In the genomic region with DNA sequence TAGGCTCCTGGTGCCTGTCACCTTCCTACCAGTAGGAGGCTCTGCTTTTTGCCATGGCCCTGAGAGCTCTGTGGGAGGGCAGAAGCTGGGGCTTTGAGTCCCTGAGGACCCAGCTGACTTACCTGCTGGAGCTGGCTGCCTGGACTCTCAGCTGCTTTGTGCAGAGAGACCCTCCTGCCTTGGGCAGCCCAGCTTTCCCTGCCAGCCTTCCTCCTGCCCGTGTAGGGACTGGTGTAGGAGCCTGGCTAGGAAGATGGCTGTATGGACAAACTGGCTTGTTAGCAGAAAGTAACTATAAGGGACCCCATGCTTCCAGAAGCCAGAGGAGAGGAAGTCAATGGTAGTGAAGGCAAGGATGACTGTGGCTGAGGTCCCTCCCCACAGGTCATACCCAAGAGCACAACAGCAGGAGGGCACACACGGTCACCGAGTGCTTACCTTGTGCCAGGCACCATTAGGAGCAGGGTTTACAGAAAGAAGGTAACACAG, we compare ENCODE assay signal across 8 cellular contexts. TPM values are rescaled to one million over a fixed set of nuclear protein-coding genes. Genes with fewer than 3 reads are reported as not detected.
A peak's percentile ranks its signal among the peaks of the same experiment; 100 is the strongest.
DNase-seq lines count a peak whose midpoint lies in the region; ATAC-seq and TF ChIP-seq lines count a peak whose summit lies in the region.

No MANE protein-coding gene starts in this region.

- CTCF ChIA-PET in SK-N-SH (lab: Yijun Ruan, JAX) = interaction anchor here (1.0 to 4.3 kb wide), 9 partner anchors 8 to 159 kb away, joined by 4 to 33 read pairs (median 10); a partner anchor contains a TSS

- peak; percentile 28 for TF ChIP-seq RAD21 in SK-N-SH (IDR thresholded peaks at IDR 0.05; ENCODE audit: low read length)

- peaks cover 40% of the 10 kb centered on the region for H3K36me3 Mint-ChIP-seq in osteocyte (ENCODE audit: unreplicated experiment)

- H3K9me3 ChIP-seq in SK-N-SH = no peaks in the 10 kb centered on the region

- no peak overlapping the region for H3K27ac Mint-ChIP-seq in osteocyte (ENCODE audit: unreplicated experiment)

- ATAC-seq in HG03565 (IDR thresholded peaks at IDR 0.05; ENCODE audit: unreplicated experiment) (peak; percentile 70), HG03039 (IDR thresholded peaks at IDR 0.05; ENCODE audit: unreplicated experiment) (no peak)

- H3K36me3 ChIP-seq in SK-N-SH (replicated peaks in 1 of 2; ENCODE audit: control insufficient read depth in 1 of 2, insufficient read depth in 2 of 2, low read length in 1 of 2) = peaks cover 25 to 45% of the 10 kb centered on the region in 2 experiments

- POLR2A ChIA-PET in SK-N-SH (lab: Yijun Ruan, JAX) = interaction anchor here (0.9 to 2.8 kb wide), 5 partner anchors 8 to 38 kb away, joined by 3 to 20 read pairs (median 4); a partner anchor contains a TSS

- TF ChIP-seq POLR2A in erythroblast (IDR thresholded peaks at IDR 0.05; ENCODE audit: low read length) = no peak

- H3F3A ChIP-seq in SK-N-SH (replicated peaks; ENCODE audit: insufficient read depth) = peaks cover 8% of the 10 kb centered on the region

- no peaks in the 10 kb centered on the region for H3K9me3 Mint-ChIP-seq in osteocyte (ENCODE audit: unreplicated experiment)

- H2AFZ ChIP-seq in SK-N-SH (ENCODE audit: low read depth) = no peak overlapping the region

- no peaks in the 10 kb centered on the region for H3K9me2 ChIP-seq in SK-N-SH

- no peaks in the 10 kb centered on the region for H4K20me1 ChIP-seq in SK-N-SH (ENCODE audit: insufficient read depth)

- H3K79me2 ChIP-seq in SK-N-SH (ENCODE audit: insufficient read depth) = no peaks in the 10 kb centered on the region

- H3K9ac ChIP-seq in SK-N-SH = no peak overlapping the region

- H3K4me2 ChIP-seq in SK-N-SH = no peak overlapping the region

- H3K4me3 Mint-ChIP-seq in osteocyte (ENCODE audit: unreplicated experiment) = no peak overlapping the region

- peaks cover 11 to 14% of the 10 kb centered on the region in 2 experiments; a peak in 2 of 4 replicates for H3K4me1 ChIP-seq in SK-N-SH (ENCODE audit: control insufficient read depth in 1 of 2, insufficient read depth in 2 of 2, low read depth in 1 of 2, low read length in 1 of 2)

- peaks cover 22% of the 10 kb centered on the region for H3K4me1 Mint-ChIP-seq in osteocyte (ENCODE audit: unreplicated experiment)

- TF ChIP-seq EP300 in SK-N-SH (IDR thresholded peaks at IDR 0.05; ENCODE audit: borderline replicate concordance in 1 of 2, low read depth in 1 of 2, low read length in 1 of 2) = no peak

- H3K27me3 Mint-ChIP-seq in osteocyte (ENCODE audit: unreplicated experiment) = no peaks in the 10 kb centered on the region

- 95% methylated on average over 3 of the region's 3 CpGs for WGBS in SK-N-SH (ENCODE audit: low lambda C conversion rate)

- H3K27me3 ChIP-seq in SK-N-SH (ENCODE audit: insufficient read depth) = no peaks in the 10 kb centered on the region

- H3K27ac ChIP-seq in SK-N-SH (ENCODE audit: low read depth in 2 of 2, low read length in 1 of 2) = peak overlapping the region; percentile 3 to 43; a peak in 2 of 4 replicates

- no peak overlapping the region for H3K4me3 ChIP-seq in SK-N-SH (ENCODE audit: low read depth in 2 of 2, low read length in 1 of 2)

- DNase-seq in stimulated activated CD4-positive, alpha-beta T cell treated with anti-CD3 and anti-CD28 coated beads, Interleukin-15, amount 100 ng/mL, for 24 hours = peak; percentile 44
- DNase-seq in stimulated activated CD4-positive, alpha-beta T cell treated with anti-CD3 and anti-CD28 coated beads, Interleukin-4, amount 100 ng/mL, for 4 hours = no peak
- peak; percentile 55 for DNase-seq in SK-N-SH
- peak; percentile 45 to 47 for DNase-seq in erythroblast (lab: John Stamatoyannopoulos, UW)
- DNase-seq in osteocyte (ENCODE audit: extremely low spot score, unreplicated experiment) = no peak
- DNase-seq in foreskin melanocyte = no peak

- peak; percentile 53 for TF ChIP-seq CTCF in SK-N-SH (IDR thresholded peaks at IDR 0.05)
- peak; percentile 52 for TF ChIP-seq CTCF in osteocyte (IDR thresholded peaks at IDR 0.05)

TF ChIP-seq in SK-N-SH, 30 proteins besides CTCF, POLR2A, EP300 and RAD21:
- TF ChIP-seq SMC3 (IDR thresholded peaks at IDR 0.05; ENCODE audit: low read depth, low read length) (peak; percentile 23; the same call in 1 of the 2 replicates), FOSL2 (IDR thresholded peaks at IDR 0.05; ENCODE audit: borderline replicate concordance, low read depth) (no peak), SIN3A (IDR thresholded peaks at IDR 0.05; ENCODE audit: borderline replicate concordance, low read depth, low read length) (no peak), CHD2 (IDR thresholded peaks at IDR 0.05; ENCODE audit: low read length, partially characterized antibody) (no peak)
- TF ChIP-seq, protein P1, sequence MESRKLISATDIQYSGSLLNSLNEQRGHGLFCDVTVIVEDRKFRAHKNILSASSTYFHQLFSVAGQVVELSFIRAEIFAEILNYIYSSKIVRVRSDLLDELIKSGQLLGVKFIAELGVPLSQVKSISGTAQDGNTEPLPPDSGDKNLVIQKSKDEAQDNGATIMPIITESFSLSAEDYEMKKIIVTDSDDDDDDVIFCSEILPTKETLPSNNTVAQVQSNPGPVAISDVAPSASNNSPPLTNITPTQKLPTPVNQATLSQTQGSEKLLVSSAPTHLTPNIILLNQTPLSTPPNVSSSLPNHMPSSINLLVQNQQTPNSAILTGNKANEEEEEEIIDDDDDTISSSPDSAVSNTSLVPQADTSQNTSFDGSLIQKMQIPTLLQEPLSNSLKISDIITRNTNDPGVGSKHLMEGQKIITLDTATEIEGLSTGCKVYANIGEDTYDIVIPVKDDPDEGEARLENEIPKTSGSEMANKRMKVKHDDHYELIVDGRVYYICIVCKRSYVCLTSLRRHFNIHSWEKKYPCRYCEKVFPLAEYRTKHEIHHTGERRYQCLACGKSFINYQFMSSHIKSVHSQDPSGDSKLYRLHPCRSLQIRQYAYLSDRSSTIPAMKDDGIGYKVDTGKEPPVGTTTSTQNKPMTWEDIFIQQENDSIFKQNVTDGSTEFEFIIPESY (IDR thresholded peaks at IDR 0.05; ENCODE audit: borderline replicate concordance, low read depth) = no peak
- TF ChIP-seq, protein P2, sequence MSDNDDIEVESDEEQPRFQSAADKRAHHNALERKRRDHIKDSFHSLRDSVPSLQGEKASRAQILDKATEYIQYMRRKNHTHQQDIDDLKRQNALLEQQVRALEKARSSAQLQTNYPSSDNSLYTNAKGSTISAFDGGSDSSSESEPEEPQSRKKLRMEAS (IDR thresholded peaks at IDR 0.05; ENCODE audit: low read depth) = no peak

RNA-seq across cellular contexts. Expression of a gene that starts 9.7 kb away (rescaled TPM):
- 1.7 and 3.5 TPM in 2 replicates for polyA plus RNA-seq in SK-N-SH (2012; rRNA removed)
- polyA plus RNA-seq in SK-N-SH (2012; cell fraction: cytosol; rRNA removed) = 2.0 and 3.3 TPM in 2 replicates
- polyA plus RNA-seq in SK-N-SH (2012; cell fraction: nucleus; rRNA removed) = 9.3 and 12.7 TPM in 2 replicates
- 10.3 and 10.5 TPM in 2 replicates for total RNA-seq in osteocyte

RNA-seq across cellular contexts. Expression of a gene that starts 25.9 kb away (rescaled TPM):
- polyA plus RNA-seq in SK-N-SH (2012; rRNA removed) = 98.3 and 106 TPM in 2 replicates
- 95.9 and 106 TPM in 2 replicates for polyA plus RNA-seq in SK-N-SH (2012; cell fraction: cytosol; rRNA removed)
- 152 and 184 TPM in 2 replicates for polyA plus RNA-seq in SK-N-SH (2012; cell fraction: nucleus; rRNA removed)
- total RNA-seq in osteocyte = 364 and 396 TPM in 2 replicates

RNA-seq across cellular contexts. Expression of a gene that starts 43.3 kb away (rescaled TPM):
- polyA plus RNA-seq in SK-N-SH (2012; rRNA removed) = 19.4 and 20.3 TPM in 2 replicates
- polyA plus RNA-seq in SK-N-SH (2012; cell fraction: cytosol; rRNA removed) = 8.7 and 10.6 TPM in 2 replicates
- 69.0 and 95.3 TPM in 2 replicates for polyA plus RNA-seq in SK-N-SH (2012; cell fraction: nucleus; rRNA removed)
- 7.7 and 9.3 TPM in 2 replicates for total RNA-seq in osteocyte

Comparison
In these comparisons a context has a peak if more than half of its experiments do, and no peak if none do; other contexts are left out.
1. DNase-seq: peak in stimulated activated CD4-positive, alpha-beta T cell treated with anti-CD3 and anti-CD28 coated beads, Interleukin-15, amount 100 ng/mL, for 24 hours (single experiment), SK-N-SH (single experiment) and erythroblast (2 of 2); none in stimulated activated CD4-positive, alpha-beta T cell treated with anti-CD3 and anti-CD28 coated beads, Interleukin-4, amount 100 ng/mL, for 4 hours (0 of 2), osteocyte (single experiment) and foreskin melanocyte (single experiment).